1 cellular context compared by ENCODE assay signal in the genomic region with DNA sequence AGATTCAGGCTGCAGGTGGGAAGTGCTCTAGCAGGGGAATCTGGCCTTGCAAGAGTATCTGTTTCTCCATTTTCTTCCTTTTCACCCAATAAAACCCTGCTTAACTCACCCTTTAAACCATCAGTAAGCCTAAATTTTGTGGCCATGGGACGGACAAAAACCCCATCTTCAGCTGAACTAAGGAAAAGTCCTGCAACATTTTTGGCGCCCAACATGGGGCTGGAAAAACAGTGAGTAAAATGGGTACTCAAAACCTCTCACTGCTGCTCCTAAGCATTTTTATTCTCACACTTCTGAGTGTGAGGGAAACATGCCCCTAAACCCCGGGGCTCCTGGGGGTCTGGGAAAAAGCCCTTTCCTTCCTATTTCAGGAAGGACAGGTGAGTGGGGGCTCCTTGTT.
TF ChIP-seq lines count a peak whose summit lies in the region.

No MANE protein-coding gene starts in this region.

TF ChIP-seq in WTC11, 78 proteins besides CTCF, POLR2A, EP300 and RAD21 (continued from another document):
- TF ChIP-seq ZNF416 (CRISPR knock-in tag; IDR thresholded peaks at IDR 0.05) (no peak), EMX1 (CRISPR knock-in tag; IDR thresholded peaks at IDR 0.05) (no peak), KAT7 (CRISPR knock-in tag; IDR thresholded peaks at IDR 0.05; ENCODE audit: borderline replicate concordance) (no peak), MYBL2 (CRISPR knock-in tag; IDR thresholded peaks at IDR 0.05) (no peak), ESRRA (CRISPR knock-in tag; IDR thresholded peaks at IDR 0.05; ENCODE audit: borderline replicate concordance) (no peak)
- TF ChIP-seq, protein P1, sequence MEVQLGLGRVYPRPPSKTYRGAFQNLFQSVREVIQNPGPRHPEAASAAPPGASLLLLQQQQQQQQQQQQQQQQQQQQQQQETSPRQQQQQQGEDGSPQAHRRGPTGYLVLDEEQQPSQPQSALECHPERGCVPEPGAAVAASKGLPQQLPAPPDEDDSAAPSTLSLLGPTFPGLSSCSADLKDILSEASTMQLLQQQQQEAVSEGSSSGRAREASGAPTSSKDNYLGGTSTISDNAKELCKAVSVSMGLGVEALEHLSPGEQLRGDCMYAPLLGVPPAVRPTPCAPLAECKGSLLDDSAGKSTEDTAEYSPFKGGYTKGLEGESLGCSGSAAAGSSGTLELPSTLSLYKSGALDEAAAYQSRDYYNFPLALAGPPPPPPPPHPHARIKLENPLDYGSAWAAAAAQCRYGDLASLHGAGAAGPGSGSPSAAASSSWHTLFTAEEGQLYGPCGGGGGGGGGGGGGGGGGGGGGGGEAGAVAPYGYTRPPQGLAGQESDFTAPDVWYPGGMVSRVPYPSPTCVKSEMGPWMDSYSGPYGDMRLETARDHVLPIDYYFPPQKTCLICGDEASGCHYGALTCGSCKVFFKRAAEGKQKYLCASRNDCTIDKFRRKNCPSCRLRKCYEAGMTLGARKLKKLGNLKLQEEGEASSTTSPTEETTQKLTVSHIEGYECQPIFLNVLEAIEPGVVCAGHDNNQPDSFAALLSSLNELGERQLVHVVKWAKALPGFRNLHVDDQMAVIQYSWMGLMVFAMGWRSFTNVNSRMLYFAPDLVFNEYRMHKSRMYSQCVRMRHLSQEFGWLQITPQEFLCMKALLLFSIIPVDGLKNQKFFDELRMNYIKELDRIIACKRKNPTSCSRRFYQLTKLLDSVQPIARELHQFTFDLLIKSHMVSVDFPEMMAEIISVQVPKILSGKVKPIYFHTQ (CRISPR knock-in tag; IDR thresholded peaks at IDR 0.05) = no peak
- TF ChIP-seq, protein P2, sequence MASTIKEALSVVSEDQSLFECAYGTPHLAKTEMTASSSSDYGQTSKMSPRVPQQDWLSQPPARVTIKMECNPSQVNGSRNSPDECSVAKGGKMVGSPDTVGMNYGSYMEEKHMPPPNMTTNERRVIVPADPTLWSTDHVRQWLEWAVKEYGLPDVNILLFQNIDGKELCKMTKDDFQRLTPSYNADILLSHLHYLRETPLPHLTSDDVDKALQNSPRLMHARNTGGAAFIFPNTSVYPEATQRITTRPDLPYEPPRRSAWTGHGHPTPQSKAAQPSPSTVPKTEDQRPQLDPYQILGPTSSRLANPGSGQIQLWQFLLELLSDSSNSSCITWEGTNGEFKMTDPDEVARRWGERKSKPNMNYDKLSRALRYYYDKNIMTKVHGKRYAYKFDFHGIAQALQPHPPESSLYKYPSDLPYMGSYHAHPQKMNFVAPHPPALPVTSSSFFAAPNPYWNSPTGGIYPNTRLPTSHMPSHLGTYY (CRISPR knock-in tag; IDR thresholded peaks at IDR 0.05) = no peak
- TF ChIP-seq, protein P3, sequence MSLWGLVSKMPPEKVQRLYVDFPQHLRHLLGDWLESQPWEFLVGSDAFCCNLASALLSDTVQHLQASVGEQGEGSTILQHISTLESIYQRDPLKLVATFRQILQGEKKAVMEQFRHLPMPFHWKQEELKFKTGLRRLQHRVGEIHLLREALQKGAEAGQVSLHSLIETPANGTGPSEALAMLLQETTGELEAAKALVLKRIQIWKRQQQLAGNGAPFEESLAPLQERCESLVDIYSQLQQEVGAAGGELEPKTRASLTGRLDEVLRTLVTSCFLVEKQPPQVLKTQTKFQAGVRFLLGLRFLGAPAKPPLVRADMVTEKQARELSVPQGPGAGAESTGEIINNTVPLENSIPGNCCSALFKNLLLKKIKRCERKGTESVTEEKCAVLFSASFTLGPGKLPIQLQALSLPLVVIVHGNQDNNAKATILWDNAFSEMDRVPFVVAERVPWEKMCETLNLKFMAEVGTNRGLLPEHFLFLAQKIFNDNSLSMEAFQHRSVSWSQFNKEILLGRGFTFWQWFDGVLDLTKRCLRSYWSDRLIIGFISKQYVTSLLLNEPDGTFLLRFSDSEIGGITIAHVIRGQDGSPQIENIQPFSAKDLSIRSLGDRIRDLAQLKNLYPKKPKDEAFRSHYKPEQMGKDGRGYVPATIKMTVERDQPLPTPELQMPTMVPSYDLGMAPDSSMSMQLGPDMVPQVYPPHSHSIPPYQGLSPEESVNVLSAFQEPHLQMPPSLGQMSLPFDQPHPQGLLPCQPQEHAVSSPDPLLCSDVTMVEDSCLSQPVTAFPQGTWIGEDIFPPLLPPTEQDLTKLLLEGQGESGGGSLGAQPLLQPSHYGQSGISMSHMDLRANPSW (CRISPR knock-in tag; conservative IDR thresholded peaks at IDR 0.05; ENCODE audit: low read depth) = no peak
- TF ChIP-seq, protein P4, sequence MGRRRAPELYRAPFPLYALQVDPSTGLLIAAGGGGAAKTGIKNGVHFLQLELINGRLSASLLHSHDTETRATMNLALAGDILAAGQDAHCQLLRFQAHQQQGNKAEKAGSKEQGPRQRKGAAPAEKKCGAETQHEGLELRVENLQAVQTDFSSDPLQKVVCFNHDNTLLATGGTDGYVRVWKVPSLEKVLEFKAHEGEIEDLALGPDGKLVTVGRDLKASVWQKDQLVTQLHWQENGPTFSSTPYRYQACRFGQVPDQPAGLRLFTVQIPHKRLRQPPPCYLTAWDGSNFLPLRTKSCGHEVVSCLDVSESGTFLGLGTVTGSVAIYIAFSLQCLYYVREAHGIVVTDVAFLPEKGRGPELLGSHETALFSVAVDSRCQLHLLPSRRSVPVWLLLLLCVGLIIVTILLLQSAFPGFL (CRISPR knock-in tag; IDR thresholded peaks at IDR 0.05; ENCODE audit: borderline replicate concordance) = no peak
- TF ChIP-seq, protein P5, sequence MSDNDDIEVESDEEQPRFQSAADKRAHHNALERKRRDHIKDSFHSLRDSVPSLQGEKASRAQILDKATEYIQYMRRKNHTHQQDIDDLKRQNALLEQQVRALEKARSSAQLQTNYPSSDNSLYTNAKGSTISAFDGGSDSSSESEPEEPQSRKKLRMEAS (CRISPR knock-in tag; IDR thresholded peaks at IDR 0.05) = no peak
